Comparison of ENCODE assay signal across 12 cellular contexts in the genomic region with DNA sequence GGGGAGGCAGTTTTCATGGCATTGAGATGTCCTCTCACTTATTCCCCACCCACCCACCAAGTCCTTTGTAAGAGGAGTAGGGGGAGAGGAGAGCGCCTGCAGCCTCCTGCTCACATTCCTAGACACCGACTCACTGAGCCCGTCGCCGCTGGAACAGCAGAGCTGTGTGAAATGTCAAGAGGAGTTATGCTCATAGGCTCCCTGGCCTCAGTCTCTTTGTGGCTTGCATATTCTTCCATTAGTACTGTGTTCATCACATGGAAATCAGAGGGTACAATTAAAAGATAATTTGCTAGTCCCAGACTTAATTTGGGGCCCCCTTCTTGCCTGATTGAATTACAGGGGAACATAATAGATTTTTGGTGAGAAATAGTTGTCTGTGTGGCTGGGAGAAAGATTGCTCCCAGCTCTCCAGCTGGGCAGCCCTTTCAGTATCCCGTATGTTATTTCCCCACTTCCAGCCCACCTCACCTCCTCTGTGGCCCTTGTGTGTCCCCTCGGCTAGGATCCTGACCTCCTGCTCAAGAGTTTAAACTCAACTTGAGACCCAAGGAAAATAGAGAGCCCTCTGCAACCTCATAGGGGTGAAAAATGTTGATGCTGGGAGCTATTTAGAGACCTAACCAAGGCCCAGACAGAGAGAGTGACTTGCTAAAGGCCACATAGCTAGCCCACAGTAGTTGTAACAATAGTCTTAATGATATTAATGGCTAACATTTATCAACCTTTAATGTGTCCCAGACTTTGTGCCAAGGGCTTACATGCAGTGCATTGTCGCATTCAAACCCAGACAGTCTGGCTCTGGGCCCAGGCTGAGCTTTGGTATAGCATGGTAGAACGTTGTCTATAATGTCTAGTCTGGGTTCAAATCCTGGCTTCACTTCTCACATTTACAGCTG. TPM values are rescaled to one million over a fixed set of nuclear protein-coding genes. Genes with fewer than 3 reads are reported as not detected.
DNase-seq lines count a peak whose midpoint lies in the region; ATAC-seq and TF ChIP-seq lines count a peak whose summit lies in the region.
"Had no signal": no experiment of that assay in that cellular context is flagged by ENCODE, and none has a peak within 500 bp of the region (broad histone marks: within the 10 kb centered on the region; RNA-seq: fewer than 3 reads in every experiment).

No MANE protein-coding gene starts in this region.

- H3K9me3 ChIP-seq in MG63: no peaks in the 10 kb centered on the region
- H3K9me3 ChIP-seq in effector memory CD4-positive, alpha-beta T cell (ENCODE audit: control insufficient read depth, low read length): no peaks in the 10 kb centered on the region

- no peaks in the 10 kb centered on the region for H3K27me3 ChIP-seq in MG63
- H3K27me3 ChIP-seq in effector memory CD4-positive, alpha-beta T cell (replicated peaks; ENCODE audit: control insufficient read depth, insufficient read depth, low read length, poor library complexity, severe bottlenecking): no peaks in the 10 kb centered on the region

- no peaks in the 10 kb centered on the region for H3K9me3 Mint-ChIP-seq in nephron progenitor cell
- H3K9me3 Mint-ChIP-seq: memory B cell; stimulated activated naive CD8-positive, alpha-beta T cell treated with anti-CD3 and anti-CD28 coated beads, Interleukin-15, Interleukin-2, amounts not matched to agents 100 ng/mL and 50 ng/mL, for 24 hours had no signal

- peaks cover 11% of the 10 kb centered on the region for H3K36me3 Mint-ChIP-seq in nephron progenitor cell (ENCODE audit: low read depth)

- no peak for TF ChIP-seq CTCF in nephron progenitor cell (IDR thresholded peaks at IDR 0.05)

- peaks cover 16% of the 10 kb centered on the region for H3K4me1 ChIP-seq in effector memory CD4-positive, alpha-beta T cell (ENCODE audit: control insufficient read depth, insufficient read depth, low read length, poor library complexity, severe bottlenecking)

- no peak overlapping the region for H3K27ac ChIP-seq in effector memory CD4-positive, alpha-beta T cell (ENCODE audit: insufficient read depth, low read length, poor library complexity, severe bottlenecking)

- H3K27me3 Mint-ChIP-seq in nephron progenitor cell (ENCODE audit: low read depth, poor library complexity): no peaks in the 10 kb centered on the region
- H3K27me3 Mint-ChIP-seq: memory B cell; stimulated activated naive CD8-positive, alpha-beta T cell treated with anti-CD3 and anti-CD28 coated beads, Interleukin-15, Interleukin-2, amounts not matched to agents 100 ng/mL and 50 ng/mL, for 24 hours had no signal

- H3K4me3 ChIP-seq in MG63: no peak overlapping the region
- H3K4me3 ChIP-seq in effector memory CD4-positive, alpha-beta T cell (ENCODE audit: insufficient read depth, low read depth, low read length, poor library complexity, severe bottlenecking): no peak overlapping the region

- ATAC-seq in GM19324 (IDR thresholded peaks at IDR 0.05; ENCODE audit: low FRiP score, unreplicated experiment) (no peak), HG03520 (IDR thresholded peaks at IDR 0.05; ENCODE audit: unreplicated experiment) (no peak)

- H3K4me3 Mint-ChIP-seq in nephron progenitor cell: peak overlapping the region; percentile 44
- H3K4me3 Mint-ChIP-seq: memory B cell; stimulated activated naive CD8-positive, alpha-beta T cell treated with anti-CD3 and anti-CD28 coated beads, Interleukin-15, Interleukin-2, amounts not matched to agents 100 ng/mL and 50 ng/mL, for 24 hours had no signal

- H3K27ac Mint-ChIP-seq in nephron progenitor cell: peak overlapping the region; percentile 98
- H3K27ac Mint-ChIP-seq: memory B cell; stimulated activated naive CD8-positive, alpha-beta T cell treated with anti-CD3 and anti-CD28 coated beads, Interleukin-15, Interleukin-2, amounts not matched to agents 100 ng/mL and 50 ng/mL, for 24 hours had no signal

- peaks cover 3% of the 10 kb centered on the region; the same call in 1 of the 2 replicates for H3K36me3 ChIP-seq in MG63
- H3K36me3 ChIP-seq in effector memory CD4-positive, alpha-beta T cell (ENCODE audit: control insufficient read depth, insufficient read depth, low read length): peaks cover 6% of the 10 kb centered on the region

- DNase-seq in AG20443 (ENCODE audit: low spot score) (peak; percentile 89), MG63 (peak; percentile 74), ecto neural progenitor cell (ENCODE audit: low spot score) (peak; percentile 62), nephron progenitor cell (peak; percentile 65), mucosa of gallbladder (ENCODE audit: low spot score) (no peak)
- DNase-seq in effector memory CD4-positive, alpha-beta T cell: no peak
- DNase-seq: activated gamma-delta T cell; NK-92 treated with Interleukin-12 subunit alpha and Interleukin-12 subunit beta, amount 100 ng/mL, for 24 hours had no signal

- H3K4me1 Mint-ChIP-seq in nephron progenitor cell: peaks cover 49% of the 10 kb centered on the region

RNA-seq across cellular contexts. Expression of a gene that starts 32.2 kb away (rescaled TPM):
- 5.3 and 7.9 TPM in 2 replicates for total RNA-seq in MG63 (2014; rRNA removed; shearing (Covaris generic); ENCODE audit: low replicate concordance)
- total RNA-seq in mucosa of gallbladder: 81.4 TPM

RNA-seq across cellular contexts. Expression of a gene that starts 48.0 kb away (rescaled TPM):
- 0.17 and 3.7 TPM in 2 replicates for total RNA-seq in MG63 (2014; rRNA removed; shearing (Covaris generic); ENCODE audit: low replicate concordance)
- total RNA-seq in mucosa of gallbladder: 48.0 TPM

Comparison
In these comparisons a context has a peak if more than half of its experiments do, and no peak if none do; other contexts are left out.
1. DNase-seq: peak in AG20443 (single experiment), MG63 (single experiment), ecto neural progenitor cell (single experiment) and nephron progenitor cell (single experiment); none in mucosa of gallbladder (single experiment) and effector memory CD4-positive, alpha-beta T cell (0 of 3).
2. RNA of a gene that starts 48.0 kb away (total RNA-seq): 48.0 TPM in mucosa of gallbladder (single experiment); 0.17 to 3.7 TPM in MG63; every median in the first group is over 10 times any median in the second.